8 cellular contexts compared by ENCODE assay signal in the genomic region with DNA sequence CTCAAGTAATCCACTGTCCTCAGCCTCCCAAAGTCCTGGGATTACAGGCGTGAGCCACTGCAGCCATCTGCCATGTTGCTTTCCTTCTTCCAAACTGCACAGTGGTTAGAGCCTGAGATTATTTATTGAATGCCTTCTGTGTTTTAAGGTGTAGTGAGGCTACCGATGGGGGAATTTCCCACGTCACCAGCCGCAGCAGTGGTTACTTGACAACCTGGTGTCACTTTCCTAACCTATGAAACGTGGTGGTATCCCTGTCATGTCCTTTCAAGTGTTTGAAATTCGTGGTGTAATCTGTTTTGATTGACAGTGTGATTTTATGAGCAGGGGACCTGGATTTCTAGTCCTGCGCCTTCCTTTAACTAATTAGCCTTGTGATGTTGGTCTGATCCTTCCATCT.
DNase-seq lines count a peak whose midpoint lies in the region; ATAC-seq, FAIRE-seq and TF ChIP-seq lines count a peak whose summit lies in the region.
"Not testable (repeated sequence)": the region's sequence is repeated elsewhere in the genome, so short reads cannot be mapped to it uniquely, and the experiment has no call there.

No MANE protein-coding gene starts in this region.

- not testable (repeated sequence) for TF ChIP-seq POLR2A in GM12878 (IDR thresholded peaks at IDR 0.05; ENCODE audit: low read depth, low read length)

- not testable (repeated sequence) for H3K79me2 ChIP-seq in GM12878 (ENCODE audit: control insufficient read depth, insufficient read depth, low read length)

- SMC1A ChIA-PET in GM12878 (lab: Charles Lee; ENCODE audit: uncharacterized antibody, unreplicated experiment) = not testable (repeated sequence)

- not testable (repeated sequence) for H3K9me3 Mint-ChIP-seq in CD4-positive, alpha-beta T cell; activated T-helper 17 cell treated with anti-CD3 and anti-CD28 coated beads, Interleukin-2, amount 50 U/mL, for 72 hours; central memory CD8-positive, alpha-beta T cell; stimulated activated effector memory CD8-positive, alpha-beta T cell treated with anti-CD3 and anti-CD28 coated beads, Interleukin-12 subunit alpha, Interleukin-12 subunit beta, amount 100 ng/mL, for 72 hours

- H3K27me3 Mint-ChIP-seq in CD4-positive, alpha-beta T cell; T-helper 17 cell; activated T-helper 17 cell treated with anti-CD3 and anti-CD28 coated beads, Interleukin-2, amount 50 U/mL, for 72 hours; central memory CD8-positive, alpha-beta T cell: not testable (repeated sequence)

- not testable (repeated sequence) for DNase-seq in CD4-positive, alpha-beta T cell; T-helper 17 cell; GM12878 (ENCODE audit: low read depth, low spot score); central memory CD8-positive, alpha-beta T cell (ENCODE audit: low spot score in 2 of 2); stimulated activated effector memory CD8-positive, alpha-beta T cell treated with anti-CD3 and anti-CD28 coated beads, Interleukin-12 subunit alpha, Interleukin-12 subunit beta, amount 100 ng/mL, for 72 hours (ENCODE audit: low spot score in 2 of 2)
- DNase-seq in NCI-H82 (lab: John Stamatoyannopoulos, UW) = peak; percentile 3

- not testable (repeated sequence) for H4K20me1 ChIP-seq in GM12878 (ENCODE audit: control insufficient read depth, insufficient read depth)

- H3K4me3 ChIP-seq in GM12878 = not testable (repeated sequence)

- BruUV-seq in GM12878 (replicated peaks; lab: Mats Ljungman, UMichigan) = not testable (repeated sequence)

- not testable (repeated sequence) for H3K27ac Mint-ChIP-seq in CD4-positive, alpha-beta T cell; T-helper 17 cell; activated T-helper 17 cell treated with anti-CD3 and anti-CD28 coated beads, Interleukin-2, amount 50 U/mL, for 72 hours; central memory CD8-positive, alpha-beta T cell (ENCODE audit: low read depth); stimulated activated effector memory CD8-positive, alpha-beta T cell treated with anti-CD3 and anti-CD28 coated beads, Interleukin-12 subunit alpha, Interleukin-12 subunit beta, amount 100 ng/mL, for 72 hours

- POLR2A ChIA-PET in CD4-positive, alpha-beta T cell (lab: Charles Lee); GM12878 (lab: Charles Lee): not testable (repeated sequence)

- H3K4me1 ChIP-seq in GM12878 (ENCODE audit: control insufficient read depth, insufficient read depth, low read length) = not testable (repeated sequence)

- in situ Hi-C loops in GM12878 (cut with MboI) = not testable (repeated sequence)

- peak; percentile 64 for ATAC-seq in CD4-positive, alpha-beta T cell (ENCODE audit: poor library complexity)
- ATAC-seq in GM18868 (IDR thresholded peaks at IDR 0.05; ENCODE audit: unreplicated experiment) = peak; percentile 47
- ATAC-seq in T-helper 17 cell = peak; percentile 89
- peak; percentile 47 for ATAC-seq in activated T-helper 17 cell treated with anti-CD3 and anti-CD28 coated beads, Interleukin-2, amount 50 U/mL, for 72 hours (replicated peaks)
- peak; percentile 59 for ATAC-seq in GM12878
- ATAC-seq in central memory CD8-positive, alpha-beta T cell (replicated peaks; ENCODE audit: extremely low read depth, poor library complexity, severe bottlenecking) = peak; percentile 32
- ATAC-seq in stimulated activated effector memory CD8-positive, alpha-beta T cell treated with anti-CD3 and anti-CD28 coated beads, Interleukin-12 subunit alpha, Interleukin-12 subunit beta, amount 100 ng/mL, for 72 hours = peak; percentile 17

- not testable (repeated sequence) for TF ChIP-seq EP300 in GM12878 (IDR thresholded peaks at IDR 0.05; ENCODE audit: borderline replicate concordance in 1 of 2, control insufficient read depth in 1 of 2, low read depth in 2 of 2, low read length in 2 of 2)

- H3K36me3 ChIP-seq in GM12878 (ENCODE audit: control insufficient read depth in 2 of 2, insufficient read depth in 2 of 2, low read length in 1 of 2) = not testable (repeated sequence)

- peaks cover 24% of the 10 kb centered on the region for H3K36me3 Mint-ChIP-seq in CD4-positive, alpha-beta T cell (ENCODE audit: low read depth)
- H3K36me3 Mint-ChIP-seq in T-helper 17 cell (ENCODE audit: low read depth); central memory CD8-positive, alpha-beta T cell (ENCODE audit: insufficient read depth); stimulated activated effector memory CD8-positive, alpha-beta T cell treated with anti-CD3 and anti-CD28 coated beads, Interleukin-12 subunit alpha, Interleukin-12 subunit beta, amount 100 ng/mL, for 72 hours: not testable (repeated sequence)
- H3K36me3 Mint-ChIP-seq in activated T-helper 17 cell treated with anti-CD3 and anti-CD28 coated beads, Interleukin-2, amount 50 U/mL, for 72 hours (ENCODE audit: low read depth) = peaks cover 30% of the 10 kb centered on the region

- not testable (repeated sequence) for H3K27me3 ChIP-seq in CD4-positive, alpha-beta T cell (ENCODE audit: control insufficient read depth, insufficient read depth, low read length); GM12878 (replicated peaks in 1 of 2; ENCODE audit: control insufficient read depth in 2 of 2, insufficient read depth in 2 of 2, low read length in 1 of 2)

- RAD21 ChIA-PET in GM12878 (lab: Charles Lee; ENCODE audit: unreplicated experiment) = not testable (repeated sequence)

- FAIRE-seq in GM12878 (lab: Jason Lieb, UNC) = not testable (repeated sequence)

- H3K27ac ChIP-seq in CD4-positive, alpha-beta T cell (ENCODE audit: low read depth, low read length); GM12878 (ENCODE audit: control insufficient read depth, insufficient read depth): not testable (repeated sequence)

- not testable (repeated sequence) for TF ChIP-seq CTCF in CD4-positive, alpha-beta T cell (IDR thresholded peaks at IDR 0.05); GM12878 (IDR thresholded peaks at IDR 0.05 in 2 of 3, conservative IDR thresholded peaks at IDR 0.05 in 1 of 3; ENCODE audit: control insufficient read depth in 2 of 3, extremely low read depth in 1 of 3, insufficient read depth in 1 of 3, low read depth in 3 of 3, low read length in 3 of 3)

- not testable (repeated sequence) for H3K4me3 Mint-ChIP-seq in CD4-positive, alpha-beta T cell; T-helper 17 cell; activated T-helper 17 cell treated with anti-CD3 and anti-CD28 coated beads, Interleukin-2, amount 50 U/mL, for 72 hours; central memory CD8-positive, alpha-beta T cell; stimulated activated effector memory CD8-positive, alpha-beta T cell treated with anti-CD3 and anti-CD28 coated beads, Interleukin-12 subunit alpha, Interleukin-12 subunit beta, amount 100 ng/mL, for 72 hours

- H3K9me3 ChIP-seq in CD4-positive, alpha-beta T cell (ENCODE audit: control insufficient read depth, low read length); T-helper 17 cell (ENCODE audit: control insufficient read depth, low read length, poor library complexity, severe bottlenecking); GM12878 (replicated peaks; ENCODE audit: control insufficient read depth, insufficient read depth, low read length): not testable (repeated sequence)

- WGBS in GM12878 (ENCODE audit: insufficient coverage, insufficient replicate concordance, low lambda C conversion rate, missing lambda C conversion rate) = 46% methylated on average over 6 of the region's 7 CpGs

- H3K4me1 Mint-ChIP-seq in CD4-positive, alpha-beta T cell (ENCODE audit: low read depth) = peaks cover 18% of the 10 kb centered on the region
- peaks cover 11% of the 10 kb centered on the region for H3K4me1 Mint-ChIP-seq in T-helper 17 cell
- H3K4me1 Mint-ChIP-seq in activated T-helper 17 cell treated with anti-CD3 and anti-CD28 coated beads, Interleukin-2, amount 50 U/mL, for 72 hours = peaks cover 15% of the 10 kb centered on the region
- H3K4me1 Mint-ChIP-seq in central memory CD8-positive, alpha-beta T cell = not testable (repeated sequence)
- H3K4me1 Mint-ChIP-seq in stimulated activated effector memory CD8-positive, alpha-beta T cell treated with anti-CD3 and anti-CD28 coated beads, Interleukin-12 subunit alpha, Interleukin-12 subunit beta, amount 100 ng/mL, for 72 hours = peaks cover 17% of the 10 kb centered on the region

- intact Hi-C loops in CD4-positive, alpha-beta T cell (cut with DNase I, micrococcal nuclease); GM12878 (cut with micrococcal nuclease; ENCODE audit: unreplicated experiment): not testable (repeated sequence)

- CTCF ChIA-PET in CD4-positive, alpha-beta T cell (lab: Charles Lee); GM12878 (lab: Yijun Ruan, JAX): not testable (repeated sequence)

- not testable (repeated sequence) for H2AFZ ChIP-seq in GM12878 (ENCODE audit: control insufficient read depth, low read depth, low read length)

- H3K4me2 ChIP-seq in GM12878 (ENCODE audit: control insufficient read depth, insufficient read depth) = not testable (repeated sequence)

- TF ChIP-seq RAD21 in GM12878 (IDR thresholded peaks at IDR 0.05; ENCODE audit: insufficient read depth, low read depth, low read length) = not testable (repeated sequence)

- H3K9ac ChIP-seq in GM12878 (ENCODE audit: control insufficient read depth, insufficient read depth, low read length) = not testable (repeated sequence)

Comparison
In these comparisons a context has a peak if more than half of its experiments do, and no peak if none do; other contexts are left out.
1. ATAC-seq: peak in every context shown above with its lines; median percentile 89 in T-helper 17 cell; 64 in CD4-positive, alpha-beta T cell; 59 in GM12878; 47 in GM18868; 47 in activated T-helper 17 cell treated with anti-CD3 and anti-CD28 coated beads, Interleukin-2, amount 50 U/mL, for 72 hours; 32 in central memory CD8-positive, alpha-beta T cell; 17 in stimulated activated effector memory CD8-positive, alpha-beta T cell treated with anti-CD3 and anti-CD28 coated beads, Interleukin-12 subunit alpha, Interleukin-12 subunit beta, amount 100 ng/mL, for 72 hours.